Comparison of ENCODE assay signal across 22 cellular contexts in genomic region chr11:117187428-117187798, GRCh38. TPM values are rescaled to one million over a fixed set of nuclear protein-coding genes. Genes with fewer than 3 reads are reported as not detected.
A peak's percentile ranks its signal among the peaks of the same experiment; 100 is the strongest.
DNase-seq lines count a peak whose midpoint lies in the region; ATAC-seq and TF ChIP-seq lines count a peak whose summit lies in the region.
"Had no signal": no experiment of that assay in that cellular context is flagged by ENCODE, and none has a peak within 500 bp of the region (broad histone marks: within the 10 kb centered on the region; RNA-seq: fewer than 3 reads in every experiment).

No MANE protein-coding gene starts in this region.

- H3K27ac ChIP-seq in GM23338 (ENCODE audit: low read depth) (no peak overlapping the region), endodermal cell (ENCODE audit: low read depth, low read length) (no peak overlapping the region)
- H3K27ac ChIP-seq: 22Rv1, PC-9 had no signal

- no peak overlapping the region for H3K9ac ChIP-seq in endodermal cell (ENCODE audit: extremely low read depth, low read length, poor library complexity, severe bottlenecking)

- no peaks in the 10 kb centered on the region for H3K4me1 Mint-ChIP-seq in T-helper 1 cell treated with Interleukin-12 subunit alpha and Interleukin-12 subunit beta and Interleukin-4 antibody, amounts not matched to agents 30 μg/mL and 1 μg/mL, for 36 hours (ENCODE audit: low read depth)
- H3K4me1 Mint-ChIP-seq in GM23338 (no peaks in the 10 kb centered on the region; the same call in 2 of the 3 replicates), endodermal cell (no peaks in the 10 kb centered on the region)
- H3K4me1 Mint-ChIP-seq: H9; immature natural killer cell; stimulated activated naive CD8-positive, alpha-beta T cell treated with anti-CD3 and anti-CD28 coated beads, Interleukin-15, amount 100 ng/mL, for 72 hours had no signal

- no peaks in the 10 kb centered on the region for H4K20me1 ChIP-seq in GM23338 (replicated peaks; ENCODE audit: insufficient read depth)

- no peak overlapping the region for H3K4me2 ChIP-seq in GM23338
- H3K4me2 ChIP-seq: PC-9 had no signal

- no peak overlapping the region for H2AFZ ChIP-seq in GM23338
- H2AFZ ChIP-seq: PC-9 had no signal

- H3K4me3 ChIP-seq in GM23338 (no peak overlapping the region), endodermal cell (ENCODE audit: low read length) (no peak overlapping the region)
- H3K4me3 ChIP-seq: heart left ventricle, pancreas, PC-9, upper lobe of right lung had no signal

- H3K79me2 ChIP-seq in GM23338 (replicated peaks; ENCODE audit: insufficient read depth) = no peaks in the 10 kb centered on the region

- no peaks in the 10 kb centered on the region for H3K9me3 Mint-ChIP-seq in T-helper 1 cell treated with Interleukin-12 subunit alpha and Interleukin-12 subunit beta and Interleukin-4 antibody, amounts not matched to agents 30 μg/mL and 1 μg/mL, for 36 hours
- H3K9me3 Mint-ChIP-seq in GM23338 (no peaks in the 10 kb centered on the region), endodermal cell (no peaks in the 10 kb centered on the region)
- H3K9me3 Mint-ChIP-seq: H9; immature natural killer cell; stimulated activated naive CD8-positive, alpha-beta T cell treated with anti-CD3 and anti-CD28 coated beads, Interleukin-15, amount 100 ng/mL, for 72 hours had no signal

- H3K27ac Mint-ChIP-seq in T-helper 1 cell treated with Interleukin-12 subunit alpha and Interleukin-12 subunit beta and Interleukin-4 antibody, amounts not matched to agents 30 μg/mL and 1 μg/mL, for 36 hours = peak overlapping the region; percentile 43
- H3K27ac Mint-ChIP-seq in GM23338 (0 out of 2 replicates have a peak overlapping the region, but pooled peaks have one; percentile 66), endodermal cell (no peak overlapping the region)
- H3K27ac Mint-ChIP-seq: stimulated activated naive CD8-positive, alpha-beta T cell treated with anti-CD3 and anti-CD28 coated beads, Interleukin-15, amount 100 ng/mL, for 72 hours had no signal

- no peaks in the 10 kb centered on the region for H3K9me2 ChIP-seq in GM23338 (ENCODE audit: insufficient read depth)

- DNase-seq in T-helper 1 cell = no peak
- DNase-seq in GM23338 (ENCODE audit: low spot score) = no peak
- DNase-seq in endodermal cell = peak; percentile 34
- peak; percentile 58 for DNase-seq in sciatic nerve (ENCODE audit: low spot score)
- DNase-seq in NCI-H524 treated with DMSO at 0.1 percent for 48 hours (lab: John Stamatoyannopoulos, UW) = no peak
- no peak for DNase-seq in HK-2 (ENCODE audit: unreplicated experiment)
- DNase-seq: activated CD4-positive, alpha-beta T cell treated with anti-CD3 and anti-CD28 coated beads for 4 hours; activated gamma-delta T cell treated with Interleukin-2 at 50 U/mL for 16 hours; BE2C; H9; immature natural killer cell; NCI-H1694 treated with DMSO at 0.1 percent for 48 hours; NCI-H226; PC-9; stimulated activated CD4-positive, alpha-beta T cell treated with anti-CD3 and anti-CD28 coated beads, Interleukin-1b, Interleukin-23, amount 100 ng/mL, for 48 hours; stimulated activated naive CD8-positive, alpha-beta T cell treated with anti-CD3 and anti-CD28 coated beads, Interleukin-15, amount 100 ng/mL, for 72 hours had no signal

- no peaks in the 10 kb centered on the region for H3K9me3 ChIP-seq in endodermal cell (ENCODE audit: control insufficient read depth, low read length)
- H3K9me3 ChIP-seq: BE2C, heart left ventricle, pancreas, upper lobe of right lung had no signal

- H3K36me3 Mint-ChIP-seq in T-helper 1 cell treated with Interleukin-12 subunit alpha and Interleukin-12 subunit beta and Interleukin-4 antibody, amounts not matched to agents 30 μg/mL and 1 μg/mL, for 36 hours (ENCODE audit: low read depth) = peaks cover 12% of the 10 kb centered on the region
- H3K36me3 Mint-ChIP-seq in GM23338 (ENCODE audit: low read depth) (peaks cover 4% of the 10 kb centered on the region; the same call in 2 of the 3 replicates), endodermal cell (ENCODE audit: low read depth) (peaks cover 35% of the 10 kb centered on the region)

- intact Hi-C loops in sciatic nerve (cut with DNase I) = no loop called here

- WGBS in endodermal cell (ENCODE audit: insufficient coverage in 1 of 2, insufficient read length in 1 of 2), 2 experiments = 91 to 96% methylated on average over 9 to 13 of the region's 13 CpGs

- H3K4me1 ChIP-seq in GM23338 (ENCODE audit: insufficient read depth) = no peaks in the 10 kb centered on the region
- H3K4me1 ChIP-seq in endodermal cell (ENCODE audit: control insufficient read depth, insufficient read depth, low read length) = no peaks in the 10 kb centered on the region
- H3K4me1 ChIP-seq: BE2C, upper lobe of right lung had no signal

- H3K4me3 Mint-ChIP-seq in T-helper 1 cell treated with Interleukin-12 subunit alpha and Interleukin-12 subunit beta and Interleukin-4 antibody, amounts not matched to agents 30 μg/mL and 1 μg/mL, for 36 hours = no peak overlapping the region
- H3K4me3 Mint-ChIP-seq in GM23338 (no peak overlapping the region), endodermal cell (no peak overlapping the region)
- H3K4me3 Mint-ChIP-seq: H9; stimulated activated naive CD8-positive, alpha-beta T cell treated with anti-CD3 and anti-CD28 coated beads, Interleukin-15, amount 100 ng/mL, for 72 hours had no signal

- H3K27me3 Mint-ChIP-seq in T-helper 1 cell treated with Interleukin-12 subunit alpha and Interleukin-12 subunit beta and Interleukin-4 antibody, amounts not matched to agents 30 μg/mL and 1 μg/mL, for 36 hours (ENCODE audit: low read depth) = no peaks in the 10 kb centered on the region
- H3K27me3 Mint-ChIP-seq in GM23338 (ENCODE audit: insufficient read depth, low read depth, poor library complexity) (peaks cover 13% of the 10 kb centered on the region), endodermal cell (ENCODE audit: insufficient read depth) (no peaks in the 10 kb centered on the region)
- H3K27me3 Mint-ChIP-seq: stimulated activated naive CD8-positive, alpha-beta T cell treated with anti-CD3 and anti-CD28 coated beads, Interleukin-15, amount 100 ng/mL, for 72 hours had no signal

- H3K36me3 ChIP-seq in GM23338 (ENCODE audit: insufficient read depth) (no peaks in the 10 kb centered on the region), endodermal cell (ENCODE audit: control insufficient read depth, insufficient read depth, low read length) (peaks cover 28% of the 10 kb centered on the region)

- no peaks in the 10 kb centered on the region for H3F3A ChIP-seq in GM23338 (replicated peaks; ENCODE audit: low read depth)

- H3K27me3 ChIP-seq in GM23338 (ENCODE audit: insufficient read depth) = no peaks in the 10 kb centered on the region
- no peaks in the 10 kb centered on the region for H3K27me3 ChIP-seq in endodermal cell (ENCODE audit: control insufficient read depth, insufficient read depth, low read length, poor library complexity, severe bottlenecking)
- H3K27me3 ChIP-seq: BE2C, heart left ventricle, pancreas, upper lobe of right lung had no signal

- ATAC-seq in GM23338 (no peak), sciatic nerve (no peak), HG03469 (IDR thresholded peaks at IDR 0.05; ENCODE audit: unreplicated experiment) (no peak)
- ATAC-seq: heart left ventricle; stimulated activated naive CD8-positive, alpha-beta T cell treated with anti-CD3 and anti-CD28 coated beads, Interleukin-15, amount 100 ng/mL, for 72 hours; upper lobe of right lung had no signal

- no peak for TF ChIP-seq CTCF in GM23338 (conservative IDR thresholded peaks at IDR 0.05; ENCODE audit: low read depth in 2 of 2)
- TF ChIP-seq CTCF in endodermal cell (conservative IDR thresholded peaks at IDR 0.05) = no peak

TF ChIP-seq in GM23338, 12 proteins besides CTCF, POLR2A, EP300 and RAD21 (continues in another document):
- TF ChIP-seq POLR2AphosphoS5 (IDR thresholded peaks at IDR 0.05; ENCODE audit: low read depth) = no peak
- no peak for TF ChIP-seq CREB1 (CRISPR knock-in tag; IDR thresholded peaks at IDR 0.05; ENCODE audit: low read depth)
- TF ChIP-seq EZH2phosphoT487 (IDR thresholded peaks at IDR 0.05; ENCODE audit: unreplicated experiment) = no peak
- TF ChIP-seq EZH2 (IDR thresholded peaks at IDR 0.05; ENCODE audit: low read depth, unreplicated experiment) = no peak

RNA-seq across cellular contexts. Expression of gene SIDT2, which starts 8.9 kb away (rescaled TPM):
- total RNA-seq in GM23338 (2014; rRNA removed; shearing (Covaris generic)) = 11.3 and 12.1 TPM in 2 replicates
- polyA plus RNA-seq in GM23338 (2016; fragmentation: Nextera tagmentation; extraction: Ambion mirVana) = 7.5 and 9.2 TPM in 2 replicates
- total RNA-seq in endodermal cell (10 to 100 TPM; 39.3 to 43.0 TPM), sciatic nerve (94.4 TPM)
- 23.7 TPM for polyA plus RNA-seq in endodermal cell (2013, experiment 1 of 2)
- polyA plus RNA-seq in endodermal cell (2013, experiment 2 of 2) = 21.9 TPM

RNA-seq across cellular contexts. Expression of gene TAGLN, which starts 11.8 kb away (rescaled TPM):
- 130 and 138 TPM in 2 replicates for total RNA-seq in GM23338 (2014; rRNA removed; shearing (Covaris generic))
- polyA plus RNA-seq in GM23338 (2016; fragmentation: Nextera tagmentation; extraction: Ambion mirVana) = 86.8 TPM in 2 replicates
- 100 to 1,000 TPM; 228 to 412 TPM for total RNA-seq in endodermal cell
- polyA plus RNA-seq in endodermal cell (2013, experiment 1 of 2) = 375 TPM
- polyA plus RNA-seq in endodermal cell (2013, experiment 2 of 2) = 542 TPM
- 1,988 TPM for total RNA-seq in sciatic nerve

RNA-seq across cellular contexts. Expression of gene PAFAH1B2, which starts 43.3 kb away (rescaled TPM):
- total RNA-seq in GM23338 (2014; rRNA removed; shearing (Covaris generic)) = 143 and 148 TPM in 2 replicates
- polyA plus RNA-seq in GM23338 (2016; fragmentation: Nextera tagmentation; extraction: Ambion mirVana) = 74.1 and 87.5 TPM in 2 replicates
- total RNA-seq in endodermal cell (100 to 1,000 TPM; 114 to 115 TPM), sciatic nerve (104 TPM)
- polyA plus RNA-seq in endodermal cell (2013, experiment 1 of 2) = 70.0 TPM
- 63.5 TPM for polyA plus RNA-seq in endodermal cell (2013, experiment 2 of 2)

RNA-seq across cellular contexts. Expression of gene PCSK7, which starts 44.5 kb away (rescaled TPM):
- total RNA-seq in GM23338 (2014; rRNA removed; shearing (Covaris generic)) = 46.4 and 61.1 TPM in 2 replicates
- polyA plus RNA-seq in GM23338 (2016; fragmentation: Nextera tagmentation; extraction: Ambion mirVana) = 12.4 and 12.5 TPM in 2 replicates
- 10 to 100 TPM; 56.5 to 58.6 TPM for total RNA-seq in endodermal cell
- 27.4 TPM for polyA plus RNA-seq in endodermal cell (2013, experiment 1 of 2)
- 21.1 TPM for polyA plus RNA-seq in endodermal cell (2013, experiment 2 of 2)
- total RNA-seq in sciatic nerve = 68.7 TPM

RNA-seq across cellular contexts. Expression of gene RNF214, which starts 45.1 kb away (rescaled TPM):
- 19.4 and 23.5 TPM in 2 replicates for total RNA-seq in GM23338 (2014; rRNA removed; shearing (Covaris generic))
- 23.6 and 28.4 TPM in 2 replicates for polyA plus RNA-seq in GM23338 (2016; fragmentation: Nextera tagmentation; extraction: Ambion mirVana)
- total RNA-seq in endodermal cell (10 to 100 TPM; 46.4 to 51.1 TPM), sciatic nerve (36.8 TPM)
- 35.7 TPM for polyA plus RNA-seq in endodermal cell (2013, experiment 1 of 2)
- polyA plus RNA-seq in endodermal cell (2013, experiment 2 of 2) = 37.2 TPM

Comparison
In these comparisons a context has a peak if more than half of its experiments do, and no peak if none do; other contexts are left out.
1. DNase-seq: peak in endodermal cell (single experiment) and sciatic nerve (single experiment); none in T-helper 1 cell (0 of 5), GM23338 (single experiment), NCI-H524 treated with DMSO at 0.1 percent for 48 hours (single experiment) and HK-2 (single experiment).